ENCODE assay signal across 18 cellular contexts in genomic region chr7:20287317-20287716, GRCh38. TPM values are rescaled to one million over a fixed set of nuclear protein-coding genes. Genes with fewer than 3 reads are reported as not detected.
DNase-seq lines count a peak whose midpoint lies in the region; ATAC-seq and TF ChIP-seq lines count a peak whose summit lies in the region.
"Had no signal": no experiment of that assay in that cellular context is flagged by ENCODE, and none has a peak within 500 bp of the region (broad histone marks: within the 10 kb centered on the region; RNA-seq: fewer than 3 reads in every experiment).

No MANE protein-coding gene starts in this region.

- H3K4me3 ChIP-seq in endodermal cell (ENCODE audit: low read length) = peak overlapping the region; percentile 61
- H3K4me3 ChIP-seq: gastroesophageal sphincter, ovary had no signal

- no peaks in the 10 kb centered on the region for H3K36me3 ChIP-seq in endodermal cell (ENCODE audit: control insufficient read depth, insufficient read depth, low read length)
- H3K36me3 ChIP-seq: gastroesophageal sphincter, ovary had no signal

- DNase-seq in endodermal cell = no peak
- DNase-seq in T-helper 9 cell = no peak
- no peak for DNase-seq in NCI-H82 (lab: John Stamatoyannopoulos, UW)
- no peak for DNase-seq in NK-92 treated with Interleukin-12 subunit alpha and Interleukin-12 subunit beta, amount 100 ng/mL, for 24 hours (lab: John Stamatoyannopoulos, UW)
- DNase-seq: activated CD4-positive, CD25-positive, alpha-beta regulatory T cell treated with anti-CD3 and anti-CD28 coated beads, Interleukin-2, amount 50 U/mL, for 72 hours; activated CD8-positive, alpha-beta memory T cell treated with anti-CD3 and anti-CD28 coated beads, Interleukin-2, amount 10 ng/mL, durations not matched to agents 7 days and 5 days; activated effector memory CD4-positive, alpha-beta T cell treated with anti-CD3 and anti-CD28 coated beads, Interleukin-2, amount 50 U/mL, for 16 hours; anterior cingulate cortex; NCI-H187; NCI-H446 treated with DMSO at 0.1 percent for 48 hours; ovary; SIG-M5 had no signal

- WGBS in endodermal cell (ENCODE audit: insufficient coverage in 1 of 2, insufficient read length in 1 of 2), 2 experiments = 94% methylated on average over 2 of the region's 2 CpGs; no CpG with 5 or more reads in 1 of the 2 experiments

- no peaks in the 10 kb centered on the region for H3K36me3 Mint-ChIP-seq in endodermal cell (ENCODE audit: low read depth)
- H3K36me3 Mint-ChIP-seq: activated CD8-positive, alpha-beta memory T cell treated with anti-CD3 and anti-CD28 coated beads, Interleukin-2, amount 10 ng/mL, durations not matched to agents 7 days and 5 days had no signal

- H3K4me3 Mint-ChIP-seq in endodermal cell = no peak overlapping the region
- H3K4me3 Mint-ChIP-seq: activated CD8-positive, alpha-beta memory T cell treated with anti-CD3 and anti-CD28 coated beads, Interleukin-2, amount 10 ng/mL, durations not matched to agents 7 days and 5 days; T-helper 2 cell treated with Interferon-gamma antibody and Interleukin-4, amounts not matched to agents 5 μg/mL and 100 μg/mL, for 36 hours had no signal

- H3K4me1 ChIP-seq in endodermal cell (ENCODE audit: control insufficient read depth, insufficient read depth, low read length) = peaks cover 7% of the 10 kb centered on the region
- H3K4me1 ChIP-seq: gastroesophageal sphincter had no signal

- peak; percentile 30 for ATAC-seq in GM18520 (IDR thresholded peaks at IDR 0.05; ENCODE audit: unreplicated experiment)
- peak; percentile 40 for ATAC-seq in GM21619 (IDR thresholded peaks at IDR 0.05; ENCODE audit: unreplicated experiment)
- peak; percentile 81 for ATAC-seq in HG03175 (IDR thresholded peaks at IDR 0.05; ENCODE audit: unreplicated experiment)
- ATAC-seq in HG03025 (IDR thresholded peaks at IDR 0.05; ENCODE audit: low FRiP score, unreplicated experiment) = no peak
- ATAC-seq: activated CD8-positive, alpha-beta memory T cell treated with anti-CD3 and anti-CD28 coated beads, Interleukin-2, amount 10 ng/mL, durations not matched to agents 7 days and 5 days; gastroesophageal sphincter had no signal

- H3K9me3 ChIP-seq in endodermal cell (ENCODE audit: control insufficient read depth, low read length) = no peaks in the 10 kb centered on the region
- H3K9me3 ChIP-seq: gastroesophageal sphincter, ovary had no signal

- H3K27me3 Mint-ChIP-seq in endodermal cell (ENCODE audit: insufficient read depth) = no peaks in the 10 kb centered on the region

- no peak overlapping the region for H3K27ac Mint-ChIP-seq in endodermal cell
- H3K27ac Mint-ChIP-seq: activated CD8-positive, alpha-beta memory T cell treated with anti-CD3 and anti-CD28 coated beads, Interleukin-2, amount 10 ng/mL, durations not matched to agents 7 days and 5 days; T-helper 2 cell treated with Interferon-gamma antibody and Interleukin-4, amounts not matched to agents 5 μg/mL and 100 μg/mL, for 36 hours had no signal

- no peak overlapping the region for H3K9ac ChIP-seq in endodermal cell (ENCODE audit: extremely low read depth, low read length, poor library complexity, severe bottlenecking)

- TF ChIP-seq CTCF in endodermal cell (conservative IDR thresholded peaks at IDR 0.05) = no peak

- H3K27me3 ChIP-seq in endodermal cell (ENCODE audit: control insufficient read depth, insufficient read depth, low read length, poor library complexity, severe bottlenecking) = no peaks in the 10 kb centered on the region
- H3K27me3 ChIP-seq: gastroesophageal sphincter, ovary had no signal

- peaks cover 29% of the 10 kb centered on the region for H3K4me1 Mint-ChIP-seq in endodermal cell

- no peaks in the 10 kb centered on the region for H3K9me3 Mint-ChIP-seq in endodermal cell
- H3K9me3 Mint-ChIP-seq: T-helper 2 cell treated with Interferon-gamma antibody and Interleukin-4, amounts not matched to agents 5 μg/mL and 100 μg/mL, for 36 hours had no signal

- H3K27ac ChIP-seq in endodermal cell (ENCODE audit: low read depth, low read length) = no peak overlapping the region
- H3K27ac ChIP-seq: gastroesophageal sphincter, ovary had no signal

RNA-seq across cellular contexts. Expression of gene ITGB8, which starts 43.4 kb away (rescaled TPM):
- 1 to 10 TPM; 6.5 to 7.6 TPM for total RNA-seq in endodermal cell
- polyA plus RNA-seq in endodermal cell (2013, experiment 1 of 2) = 16.1 TPM
- polyA plus RNA-seq in endodermal cell (2013, experiment 2 of 2) = 14.6 TPM
